Comparison of ENCODE assay signal across 20 cellular contexts in genomic region chr4:162557516-162558106, GRCh38.
DNase-seq lines count a peak whose midpoint lies in the region; ATAC-seq and TF ChIP-seq lines count a peak whose summit lies in the region.
"Had no signal": no experiment of that assay in that cellular context is flagged by ENCODE, and none has a peak within 500 bp of the region (broad histone marks: within the 10 kb centered on the region; RNA-seq: fewer than 3 reads in every experiment).

No MANE protein-coding gene starts in this region.

- no peaks in the 10 kb centered on the region for H3K27me3 ChIP-seq in upper lobe of right lung
- H3K27me3 ChIP-seq: BLaER1 had no signal

- intact Hi-C loops in upper lobe of right lung (cut with DNase I): no loop called here

- H3K4me3 ChIP-seq in upper lobe of right lung: no peak overlapping the region
- H3K4me3 ChIP-seq: BLaER1 had no signal

- H3K27ac ChIP-seq in upper lobe of right lung: no peak overlapping the region
- H3K27ac ChIP-seq: BLaER1, KMS-11, RWPE1 had no signal

- H3K4me1 ChIP-seq in upper lobe of right lung: no peaks in the 10 kb centered on the region
- H3K4me1 ChIP-seq: BLaER1 had no signal

- TF ChIP-seq CTCF in upper lobe of right lung (IDR thresholded peaks at IDR 0.05) (no peak), GM13977 (IDR thresholded peaks at IDR 0.05; ENCODE audit: extremely low read depth, insufficient read depth, missing control alignments) (no peak)

- no peaks in the 10 kb centered on the region for H3K9me3 ChIP-seq in upper lobe of right lung
- H3K9me3 ChIP-seq: BLaER1 had no signal

- H3K36me3 ChIP-seq in upper lobe of right lung: no peaks in the 10 kb centered on the region
- H3K36me3 ChIP-seq: BLaER1 had no signal

- no peak for DNase-seq in upper lobe of right lung
- DNase-seq in GM13977 (ENCODE audit: low spot score): no peak
- DNase-seq in NCI-H2196 (lab: John Stamatoyannopoulos, UW; ENCODE audit: unreplicated experiment): no peak
- DNase-seq in NCI-H2196 treated with DMSO at 0.1 percent for 48 hours (lab: John Stamatoyannopoulos, UW; ENCODE audit: unreplicated experiment): no peak
- DNase-seq: CD8-positive, alpha-beta T cell; DMS79 treated with DMSO at 0.1 percent for 48 hours; H7; NCI-H1436; NCI-H2081; NCI-H510A treated with DMSO at 0.1 percent for 48 hours; NCI-H82; PC-3; T-helper 17 cell had no signal

- peak; percentile 77 for ATAC-seq in GM18861 (IDR thresholded peaks at IDR 0.05; ENCODE audit: unreplicated experiment)
- ATAC-seq in GM21786 (IDR thresholded peaks at IDR 0.05; ENCODE audit: unreplicated experiment): peak; percentile 73
- peak; percentile 50 for ATAC-seq in HG03064 (IDR thresholded peaks at IDR 0.05; ENCODE audit: low read depth, unreplicated experiment)
- ATAC-seq in HG03520 (IDR thresholded peaks at IDR 0.05; ENCODE audit: unreplicated experiment): peak; percentile 54
- no peak for ATAC-seq in upper lobe of right lung
- ATAC-seq: CD8-positive, alpha-beta T cell; PC-3; T-helper 17 cell had no signal

- in situ Hi-C loops in GM13977 (cut with MboI; ENCODE audit: low pct_unique_long_range_greater_than_20kb, low sequenced_read_pairs, unreplicated experiment): no loop called here
